In genomic region chr6:1796706-1797529, GRCh38 we compare ENCODE assay signal across 9 cellular contexts.
DNase-seq lines count a peak whose midpoint lies in the region; ATAC-seq and TF ChIP-seq lines count a peak whose summit lies in the region.
"Had no signal": no experiment of that assay in that cellular context is flagged by ENCODE, and none has a peak within 500 bp of the region (broad histone marks: within the 10 kb centered on the region; RNA-seq: fewer than 3 reads in every experiment).

No MANE protein-coding gene starts in this region.

- WGBS in SK-N-SH (ENCODE audit: low lambda C conversion rate) = 91% methylated on average over 8 of the region's 8 CpGs
- WGBS in lower leg skin, 2 donors = 91 to 96% methylated on average over 8 of the region's 8 CpGs

- no peak overlapping the region for H3K9ac ChIP-seq in SK-N-SH

- H3K27ac ChIP-seq in SK-N-SH (ENCODE audit: low read depth in 2 of 2, low read length in 1 of 2) (no peak overlapping the region; a peak in 1 of 4 replicates), tibial artery (peak overlapping the region; percentile 30 to 40)

- H3K4me3 ChIP-seq in SK-N-SH (ENCODE audit: low read depth in 2 of 2, low read length in 1 of 2) = no peak overlapping the region
- H3K4me3 ChIP-seq in tibial artery = no peak overlapping the region
- no peak overlapping the region for H3K4me3 ChIP-seq in lower leg skin (ENCODE audit: low read depth, poor library complexity, severe bottlenecking)

- H3K4me1 ChIP-seq in SK-N-SH (ENCODE audit: control insufficient read depth in 1 of 2, insufficient read depth in 2 of 2, low read depth in 1 of 2, low read length in 1 of 2) = peaks cover 12 to 19% of the 10 kb centered on the region in 2 experiments
- peaks cover 0 to 14% (median 3%) of the 10 kb centered on the region in 4 donors for H3K4me1 ChIP-seq in tibial artery

- CTCF ChIA-PET in SK-N-SH (lab: Yijun Ruan, JAX) = interaction anchor here (1.0 to 1.7 kb wide), 4 partner anchors 10 to 183 kb away, joined by 3 read pairs; no protein-coding TSS in a partner anchor

- no peaks in the 10 kb centered on the region for H3K36me3 ChIP-seq in SK-N-SH (replicated peaks in 1 of 2; ENCODE audit: control insufficient read depth in 1 of 2, insufficient read depth in 2 of 2, low read length in 1 of 2)
- no peaks in the 10 kb centered on the region for H3K36me3 ChIP-seq in tibial artery

- TF ChIP-seq CTCF in SK-N-SH (IDR thresholded peaks at IDR 0.05) (no peak), tibial artery (IDR thresholded peaks at IDR 0.05) (no peak), lower leg skin (IDR thresholded peaks at IDR 0.05) (no peak)

- intact Hi-C loops in tibial artery (cut with DNase I; ENCODE audit: low total_unique reads) (no loop called here), lower leg skin (cut with DNase I; ENCODE audit: low total_unique reads) (no loop called here)

- ATAC-seq in SK-N-SH treated with all-trans-retinoic acid at 6 μM for 48 hours = no peak
- peak; percentile 79 for ATAC-seq in HG02642 (IDR thresholded peaks at IDR 0.05; ENCODE audit: poor library complexity, unreplicated experiment)
- peak; percentile 77 for ATAC-seq in HG03571 (IDR thresholded peaks at IDR 0.05; ENCODE audit: unreplicated experiment)

- no peak for TF ChIP-seq POLR2A in lower leg skin (IDR thresholded peaks at IDR 0.05)

- H4K20me1 ChIP-seq in SK-N-SH (ENCODE audit: insufficient read depth) = no peaks in the 10 kb centered on the region

- no peak for TF ChIP-seq EP300 in SK-N-SH (IDR thresholded peaks at IDR 0.05; ENCODE audit: borderline replicate concordance in 1 of 2, low read depth in 1 of 2, low read length in 1 of 2)

- no peaks in the 10 kb centered on the region for H3K79me2 ChIP-seq in SK-N-SH (ENCODE audit: insufficient read depth)

- H3F3A ChIP-seq in SK-N-SH (replicated peaks; ENCODE audit: insufficient read depth) = peaks cover 3% of the 10 kb centered on the region

- H2AFZ ChIP-seq in SK-N-SH (ENCODE audit: low read depth) = no peak overlapping the region

- H3K9me3 ChIP-seq in SK-N-SH (no peaks in the 10 kb centered on the region), tibial artery (no peaks in the 10 kb centered on the region)

- DNase-seq in SK-N-SH (no peak), tibial artery (no peak), lower leg skin (ENCODE audit: low spot score in 2 of 2) (no peak), GM03348 (ENCODE audit: low spot score) (no peak)
- no peak for DNase-seq in activated CD4-positive, alpha-beta T cell treated with anti-CD3 and anti-CD28 coated beads for 4 hours
- DNase-seq: mesendoderm had no signal

- no peaks in the 10 kb centered on the region for H3K9me2 ChIP-seq in SK-N-SH

- TF ChIP-seq RAD21 in SK-N-SH (IDR thresholded peaks at IDR 0.05; ENCODE audit: low read length) = no peak

- POLR2A ChIA-PET in SK-N-SH (lab: Yijun Ruan, JAX) = no interaction called here

- no peaks in the 10 kb centered on the region for H3K27me3 ChIP-seq in SK-N-SH (ENCODE audit: insufficient read depth)
- H3K27me3 ChIP-seq in tibial artery = no peaks in the 10 kb centered on the region

- peak overlapping the region; percentile 34; the same call in 1 of the 2 replicates for H3K4me2 ChIP-seq in SK-N-SH

TF ChIP-seq in SK-N-SH, 30 proteins besides CTCF, POLR2A, EP300 and RAD21:
- TF ChIP-seq MXI1 (IDR thresholded peaks at IDR 0.05; ENCODE audit: low read depth, low read length) (no peak), FOXJ3 (CRISPR knock-in tag; IDR thresholded peaks at IDR 0.05) (no peak)

TF ChIP-seq in SK-N-SH treated with all-trans-retinoic acid at 6 μM for 48 hours, 23 proteins besides CTCF, POLR2A, EP300 and RAD21 (continues in another document):
- TF ChIP-seq CSDC2 (CRISPR knock-in tag; IDR thresholded peaks at IDR 0.05) (no peak), OSR1 (CRISPR knock-in tag; IDR thresholded peaks at IDR 0.05) (no peak), CSRNP3 (CRISPR knock-in tag; IDR thresholded peaks at IDR 0.05) (no peak), RARB (CRISPR knock-in tag; IDR thresholded peaks at IDR 0.05) (no peak), ZNF565 (CRISPR knock-in tag; conservative IDR thresholded peaks at IDR 0.05; ENCODE audit: low read depth) (no peak), ZFP30 (CRISPR knock-in tag; IDR thresholded peaks at IDR 0.05) (no peak), CREB5 (CRISPR knock-in tag; IDR thresholded peaks at IDR 0.05; ENCODE audit: low read depth) (no peak), POU6F1 (CRISPR knock-in tag; IDR thresholded peaks at IDR 0.05; ENCODE audit: borderline replicate concordance, low read depth) (no peak), ZNF70 (CRISPR knock-in tag; IDR thresholded peaks at IDR 0.05) (no peak), PPARA (CRISPR knock-in tag; IDR thresholded peaks at IDR 0.05; ENCODE audit: borderline replicate concordance) (no peak), TSHZ2 (CRISPR knock-in tag; IDR thresholded peaks at IDR 0.05) (no peak), SNAI2 (CRISPR knock-in tag; IDR thresholded peaks at IDR 0.05) (no peak), ARNTL (CRISPR knock-in tag; IDR thresholded peaks at IDR 0.05; ENCODE audit: borderline replicate concordance, low read depth) (no peak), GLIS3 (CRISPR knock-in tag; IDR thresholded peaks at IDR 0.05) (no peak), ZFP3 (CRISPR knock-in tag; IDR thresholded peaks at IDR 0.05) (no peak)

Comparison
In these comparisons a context has a peak if more than half of its experiments do, and no peak if none do; other contexts are left out.
1. H3K27ac ChIP-seq: peak in tibial artery (2 of 2); none in SK-N-SH (0 of 2).